22 cellular contexts compared by ENCODE assay signal in genomic region chrX:40318796-40319195, GRCh38.
"Had no signal": no experiment of that assay in that cellular context is flagged by ENCODE, and none has a peak within 500 bp of the region (broad histone marks: within the 10 kb centered on the region; RNA-seq: fewer than 3 reads in every experiment).

No MANE protein-coding gene starts in this region.

- H3K27me3 ChIP-seq: body of pancreas, cardiac muscle cell, right atrium auricular region, thyroid gland, upper lobe of right lung had no signal

- H3K9me3 ChIP-seq: body of pancreas, mucosa of descending colon, pancreas, thyroid gland, upper lobe of right lung had no signal

- DNase-seq: activated CD4-positive, alpha-beta T cell treated with anti-CD3 and anti-CD28 coated beads for 4 hours; activated CD4-positive, alpha-beta T cell treated with anti-CD3 and anti-CD28 coated beads, Interleukin-2, amount 50 U/mL, for 48 hours; activated CD4-positive, CD25-positive, alpha-beta regulatory T cell; activated effector memory CD4-positive, alpha-beta T cell treated with Interleukin-2 at 50 U/mL for 16 hours; activated naive CD4-positive, alpha-beta T cell treated with anti-CD3 and anti-CD28 coated beads, Interleukin-2, amount 10 ng/mL, durations not matched to agents 7 days and 5 days; activated T-cell treated with anti-CD3 and anti-CD28 coated beads, Interleukin-2, amount 50 U/mL, for 72 hours; body of pancreas; effector CD8-positive, alpha-beta T cell; erythroblast; foreskin fibroblast; heart right ventricle; left colon; mucosa of descending colon; nephron progenitor cell; pancreas; psoas muscle; stimulated activated CD4-positive, alpha-beta T cell treated with anti-CD3 and anti-CD28 coated beads, Interleukin-1b, Interleukin-23, amount 100 ng/mL, for 48 hours; substantia nigra; thyroid gland; upper lobe of right lung had no signal

- H3K4me1 ChIP-seq: body of pancreas, heart right ventricle, pancreas, psoas muscle, right atrium auricular region, thyroid gland, upper lobe of right lung had no signal

- H3K36me3 ChIP-seq: cardiac muscle cell, heart right ventricle, pancreas, right atrium auricular region, thyroid gland, upper lobe of right lung had no signal

- H3K27ac ChIP-seq: body of pancreas, cardiac muscle cell, heart right ventricle, pancreas, psoas muscle, right atrium auricular region, thyroid gland, upper lobe of right lung had no signal

- H3K4me3 ChIP-seq: body of pancreas, cardiac muscle cell, heart right ventricle, mucosa of descending colon, pancreas, psoas muscle, right atrium auricular region, thyroid gland, upper lobe of right lung had no signal

- ATAC-seq: activated T-cell treated with anti-CD3 and anti-CD28 coated beads, Interleukin-2, amount 50 U/mL, for 72 hours; body of pancreas; heart right ventricle; left colon; mucosa of descending colon; pancreas; psoas muscle; upper lobe of right lung had no signal
